In the genomic region with DNA sequence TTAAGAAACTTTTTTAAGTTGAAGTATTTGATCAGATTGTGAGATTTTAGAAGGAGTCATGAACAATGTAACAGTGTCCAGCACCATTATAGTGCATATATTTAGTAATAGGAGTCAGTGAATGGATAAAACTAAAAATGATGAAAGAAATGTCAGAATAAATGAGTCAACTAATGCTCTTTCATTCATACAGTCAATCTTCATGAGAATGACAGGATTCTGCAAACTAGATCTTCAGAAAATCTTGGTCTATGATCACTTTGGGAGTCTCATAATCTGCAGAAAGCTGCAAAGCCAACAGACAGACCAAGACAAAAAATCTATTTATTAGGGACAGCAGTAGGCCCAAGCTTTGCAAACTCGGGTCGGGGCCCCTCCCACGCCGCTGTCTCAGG, we compare ENCODE assay signal across 8 cellular contexts. TPM values are rescaled to one million over a fixed set of nuclear protein-coding genes. Genes with fewer than 3 reads are reported as not detected.
DNase-seq lines count a peak whose midpoint lies in the region; ATAC-seq and TF ChIP-seq lines count a peak whose summit lies in the region.

No MANE protein-coding gene starts in this region.

- H3K4me1 ChIP-seq in psoas muscle: no peaks in the 10 kb centered on the region

- peaks cover 0 to 5% of the 10 kb centered on the region in 2 donors for H3K36me3 ChIP-seq in psoas muscle (ENCODE audit: insufficient read depth in 1 of 2, low read depth in 1 of 2)

- 6 to 23% (median 13%) methylated on average over 3 to 4 of the region's 4 CpGs for WGBS in psoas muscle, 3 donors

- H3K9me3 ChIP-seq in T-helper 17 cell (ENCODE audit: control insufficient read depth, low read length, poor library complexity, severe bottlenecking): no peaks in the 10 kb centered on the region
- H3K9me3 ChIP-seq in psoas muscle: no peaks in the 10 kb centered on the region

- TF ChIP-seq CTCF in GM12864 (IDR thresholded peaks at IDR 0.05; ENCODE audit: low read depth, low read length, missing control alignments) (no peak), fibroblast of villous mesenchyme (IDR thresholded peaks at IDR 0.05; ENCODE audit: insufficient read depth, low read depth, low read length) (no peak), psoas muscle (IDR thresholded peaks at IDR 0.05) (no peak)

- intact Hi-C loops in psoas muscle (cut with DNase I): no loop called here

- no peaks in the 10 kb centered on the region for H3K27me3 ChIP-seq in psoas muscle (ENCODE audit: insufficient read depth in 3 of 3, low read length in 2 of 3)

- H3K4me3 ChIP-seq in GM12864 (ENCODE audit: low read depth, low read length): peak overlapping the region; percentile 62; the same call in 1 of the 2 replicates
- H3K4me3 ChIP-seq in fibroblast of villous mesenchyme (ENCODE audit: low read depth, low read length): peak overlapping the region; percentile 68
- peak overlapping the region; percentile 88 for H3K4me3 ChIP-seq in psoas muscle

- no peaks in the 10 kb centered on the region for H3K36me3 Mint-ChIP-seq in T-helper 17 cell (ENCODE audit: low read depth)

- DNase-seq in GM12864 (ENCODE audit: low read depth) (no peak), T-helper 17 cell (no peak), fibroblast of villous mesenchyme (ENCODE audit: low read depth) (no peak), psoas muscle (no peak), COLO829 (ENCODE audit: low spot score) (no peak), RPMI8226 (no peak), H4 (ENCODE audit: low spot score) (no peak), iPS-NIHi7 (ENCODE audit: extremely low spot score) (no peak)

- peaks cover 5% of the 10 kb centered on the region for H3K4me1 Mint-ChIP-seq in T-helper 17 cell

- H3K4me3 Mint-ChIP-seq in T-helper 17 cell: peak overlapping the region; percentile 93

- no peaks in the 10 kb centered on the region for H3K27me3 Mint-ChIP-seq in T-helper 17 cell

- H3K27ac ChIP-seq in psoas muscle: peak overlapping the region; percentile 92

- ATAC-seq in T-helper 17 cell (no peak), psoas muscle (peak in 1 of 4 donors; percentile 2)

- H3K27ac Mint-ChIP-seq in T-helper 17 cell: peak overlapping the region; percentile 93

RNA-seq across cellular contexts. Expression of a gene that starts 0.7 kb away (rescaled TPM):
- 1 to 10 TPM; 1.8 to 4.6 TPM for total RNA-seq in T-helper 17 cell
- 13.5 and 14.2 TPM in 2 replicates for total RNA-seq in fibroblast of villous mesenchyme
- 1 to 10 TPM; 3.6 to 9.2 (median 5.3) TPM for total RNA-seq in psoas muscle
- polyA plus RNA-seq in psoas muscle: 1 to 10 TPM; 3.0 to 9.1 (median 6.7) TPM
- total RNA-seq in H4 (2014; rRNA removed; shearing (Covaris generic)): 0.18 and 0.35 TPM in 2 replicates

RNA-seq across cellular contexts. Expression of a gene that starts 4.2 kb away (rescaled TPM):
- total RNA-seq in T-helper 17 cell (not detected), fibroblast of villous mesenchyme (under 0.01 TPM in 1 of 2 replicates, not detected in the other), psoas muscle (under 1 TPM in 3 of 4 donors, not detected in 1; 0.23 to 0.30 (median 0.27) TPM)
- polyA plus RNA-seq in psoas muscle: under 1 TPM; 0.03 to 0.06 (median 0.04) TPM
- not detected in 2 replicates for total RNA-seq in H4 (2014; rRNA removed; shearing (Covaris generic))
